In genomic region chr13:97254809-97255208, GRCh38 we compare ENCODE assay signal across 13 cellular contexts. TPM values are rescaled to one million over a fixed set of nuclear protein-coding genes. Genes with fewer than 3 reads are reported as not detected.
A peak's percentile ranks its signal among the peaks of the same experiment; 100 is the strongest.
DNase-seq lines count a peak whose midpoint lies in the region; ATAC-seq and TF ChIP-seq lines count a peak whose summit lies in the region.
"Had no signal": no experiment of that assay in that cellular context is flagged by ENCODE, and none has a peak within 500 bp of the region (broad histone marks: within the 10 kb centered on the region; RNA-seq: fewer than 3 reads in every experiment).

No MANE protein-coding gene starts in this region.

- ATAC-seq in stimulated activated naive CD8-positive, alpha-beta T cell treated with anti-CD3 and anti-CD28 coated beads, Interleukin-15, Interleukin-2, amounts not matched to agents 100 U/mL and 50 U/mL, for 24 hours = peak; percentile 7
- ATAC-seq in stimulated activated naive CD8-positive, alpha-beta T cell treated with anti-CD3 and anti-CD28 coated beads, Interleukin-15, amount 100 ng/mL, for 72 hours = no peak
- ATAC-seq in right lobe of liver (no peak), GM21619 (IDR thresholded peaks at IDR 0.05; ENCODE audit: unreplicated experiment) (no peak), GM21825 (IDR thresholded peaks at IDR 0.05; ENCODE audit: unreplicated experiment) (no peak)

- POLR2A ChIA-PET in MCF 10A (lab: Yijun Ruan, JAX) = interaction anchor here (0.6 to 8.5 kb wide), 17 partner anchors 8 to 1874 kb away, joined by 3 to 423 read pairs (median 7); partner anchors contain the start of genes MBNL2 and RAP2A

- CTCF ChIA-PET in MCF 10A (lab: Yijun Ruan, JAX) = interaction anchor here (0.9 to 6.8 kb wide), 12 partner anchors 10 to 145 kb away, joined by 3 to 77 read pairs (median 6); partner anchors contain the start of gene MBNL2

- no peak overlapping the region for H3K4me3 ChIP-seq in right lobe of liver
- H3K4me3 ChIP-seq: BLaER1 treated with 17β-estradiol and CSF1 and Interleukin-3, amounts not matched to agents 10 nM and 100 nM; prostate gland had no signal

- H3K4me3 Mint-ChIP-seq in stimulated activated naive CD8-positive, alpha-beta T cell treated with anti-CD3 and anti-CD28 coated beads, Interleukin-15, amount 100 ng/mL, for 72 hours = no peak overlapping the region
- peak overlapping the region; percentile 54 for H3K4me3 Mint-ChIP-seq in MCF 10A (ENCODE audit: unreplicated experiment)
- no peak overlapping the region for H3K4me3 Mint-ChIP-seq in T-helper 2 cell treated with Interferon-gamma antibody and Interleukin-4, amounts not matched to agents 5 μg/mL and 100 μg/mL, for 36 hours
- H3K4me3 Mint-ChIP-seq: brain had no signal

- no peak overlapping the region for H3K27ac Mint-ChIP-seq in stimulated activated naive CD8-positive, alpha-beta T cell treated with anti-CD3 and anti-CD28 coated beads, Interleukin-15, amount 100 ng/mL, for 72 hours
- peak overlapping the region; percentile 96 for H3K27ac Mint-ChIP-seq in MCF 10A (ENCODE audit: low read depth, unreplicated experiment)
- H3K27ac Mint-ChIP-seq in T-helper 2 cell treated with Interferon-gamma antibody and Interleukin-4, amounts not matched to agents 5 μg/mL and 100 μg/mL, for 36 hours = no peak overlapping the region

- no peaks in the 10 kb centered on the region for H3K36me3 Mint-ChIP-seq in MCF 10A (ENCODE audit: insufficient read depth, unreplicated experiment)
- peaks cover 12% of the 10 kb centered on the region for H3K36me3 Mint-ChIP-seq in T-helper 2 cell treated with Interferon-gamma antibody and Interleukin-4, amounts not matched to agents 5 μg/mL and 100 μg/mL, for 36 hours (ENCODE audit: low read depth)

- H3K27ac ChIP-seq in right lobe of liver = peak overlapping the region; percentile 67 to 93 (median 90)
- H3K27ac ChIP-seq: BLaER1 treated with 17β-estradiol and CSF1 and Interleukin-3, amounts not matched to agents 10 nM and 100 nM; prostate gland had no signal

- H3K27me3 Mint-ChIP-seq in stimulated activated naive CD8-positive, alpha-beta T cell treated with anti-CD3 and anti-CD28 coated beads, Interleukin-15, amount 100 ng/mL, for 72 hours = no peaks in the 10 kb centered on the region
- H3K27me3 Mint-ChIP-seq in MCF 10A (ENCODE audit: insufficient read depth, unreplicated experiment) = no peaks in the 10 kb centered on the region
- no peaks in the 10 kb centered on the region for H3K27me3 Mint-ChIP-seq in T-helper 2 cell treated with Interferon-gamma antibody and Interleukin-4, amounts not matched to agents 5 μg/mL and 100 μg/mL, for 36 hours (ENCODE audit: low read depth)
- H3K27me3 Mint-ChIP-seq: brain had no signal

- H3K4me1 ChIP-seq in right lobe of liver = peaks cover 2 to 68% (median 33%) of the 10 kb centered on the region in 4 donors

- TF ChIP-seq POLR2A in right lobe of liver (IDR thresholded peaks at IDR 0.05) = no peak

- no peaks in the 10 kb centered on the region for H3K36me3 ChIP-seq in right lobe of liver
- H3K36me3 ChIP-seq: prostate gland had no signal

- intact Hi-C loops in MCF 10A (cut with micrococcal nuclease) = no loop called here
- intact Hi-C loops in right lobe of liver (cut with DNase I) = no loop called here

- H3K27me3 ChIP-seq in right lobe of liver = no peaks in the 10 kb centered on the region
- H3K27me3 ChIP-seq: BLaER1 treated with 17β-estradiol and CSF1 and Interleukin-3, amounts not matched to agents 10 nM and 100 nM had no signal

- peaks cover 64% of the 10 kb centered on the region for H3K4me1 Mint-ChIP-seq in stimulated activated naive CD8-positive, alpha-beta T cell treated with anti-CD3 and anti-CD28 coated beads, Interleukin-15, amount 100 ng/mL, for 72 hours
- peaks cover 67% of the 10 kb centered on the region for H3K4me1 Mint-ChIP-seq in MCF 10A (ENCODE audit: insufficient read depth, unreplicated experiment)
- peaks cover 64% of the 10 kb centered on the region for H3K4me1 Mint-ChIP-seq in T-helper 2 cell treated with Interferon-gamma antibody and Interleukin-4, amounts not matched to agents 5 μg/mL and 100 μg/mL, for 36 hours (ENCODE audit: low read depth)

- H3K9me3 ChIP-seq in right lobe of liver = no peaks in the 10 kb centered on the region
- H3K9me3 ChIP-seq: prostate gland had no signal

- no peak for DNase-seq in stimulated activated naive CD8-positive, alpha-beta T cell treated with anti-CD3 and anti-CD28 coated beads, Interleukin-15, Interleukin-2, amounts not matched to agents 100 U/mL and 50 U/mL, for 24 hours
- no peak for DNase-seq in stimulated activated naive CD8-positive, alpha-beta T cell treated with anti-CD3 and anti-CD28 coated beads, Interleukin-15, amount 100 ng/mL, for 72 hours
- DNase-seq in MCF 10A (ENCODE audit: unreplicated experiment) (peak; percentile 89), right lobe of liver (no peak), NCI-H526 (lab: John Stamatoyannopoulos, UW) (no peak)
- no peak for DNase-seq in T-helper 2 cell treated with Interferon-gamma antibody and Interleukin-4, amounts not matched to agents 5 μg/mL and 100 μg/mL, for 36 hours (ENCODE audit: low spot score)
- DNase-seq: activated CD4-positive, CD25-positive, alpha-beta regulatory T cell; NCI-H1436 had no signal

- BruUV-seq in MCF 10A (replicated peaks; lab: Mats Ljungman, UMichigan) = no TSS peak

- WGBS in right lobe of liver (ENCODE audit: insufficient coverage, low coverage, low lambda C conversion rate, missing lambda C conversion rate) = 76% methylated on average over 3 of the region's 3 CpGs

- no peak for TF ChIP-seq CTCF in MCF 10A (IDR thresholded peaks at IDR 0.05; ENCODE audit: unreplicated experiment)
- TF ChIP-seq CTCF in right lobe of liver (IDR thresholded peaks at IDR 0.05) = no peak

- no peaks in the 10 kb centered on the region for H3K9me3 Mint-ChIP-seq in stimulated activated naive CD8-positive, alpha-beta T cell treated with anti-CD3 and anti-CD28 coated beads, Interleukin-15, amount 100 ng/mL, for 72 hours
- H3K9me3 Mint-ChIP-seq in MCF 10A (ENCODE audit: unreplicated experiment) = no peaks in the 10 kb centered on the region
- no peaks in the 10 kb centered on the region for H3K9me3 Mint-ChIP-seq in T-helper 2 cell treated with Interferon-gamma antibody and Interleukin-4, amounts not matched to agents 5 μg/mL and 100 μg/mL, for 36 hours

RNA-seq across cellular contexts. Expression of gene MBNL2, which starts 32.7 kb away (rescaled TPM):
- total RNA-seq in MCF 10A (2022) = 74.3 and 85.8 TPM in 2 replicates
- total RNA-seq in right lobe of liver = 100 to 1,000 TPM in 3 of 6 experiments, 10 to 100 TPM in 3; 30.3 to 135 (median 81.5) TPM
